ENCODE assay signal across 1 cellular context in genomic region chr6:111804627-111805235, GRCh38.
TF ChIP-seq lines count a peak whose summit lies in the region.

No MANE protein-coding gene starts in this region.

TF ChIP-seq in K562, 482 proteins besides CTCF, POLR2A, EP300 and RAD21 (continued from another document and continues in another):
- TF ChIP-seq ZNF407 (IDR thresholded peaks at IDR 0.05; ENCODE audit: low read depth) (no peak), ESRRB (CRISPR knock-in tag; IDR thresholded peaks at IDR 0.05; ENCODE audit: borderline replicate concordance) (no peak), GTF2B (IDR thresholded peaks at IDR 0.05; ENCODE audit: extremely low read depth, insufficient read length) (no peak), NFE2L1 (tag; IDR thresholded peaks at IDR 0.05; ENCODE audit: borderline replicate concordance, low read depth) (no peak), HNRNPLL (IDR thresholded peaks at IDR 0.05; ENCODE audit: low read depth, low read length, poor library complexity, severe bottlenecking) (no peak), NCOA4 (IDR thresholded peaks at IDR 0.05; ENCODE audit: partially characterized antibody) (no peak), ZNF77 (CRISPR knock-in tag; IDR thresholded peaks at IDR 0.05) (no peak), REST (CRISPR knock-in tag; IDR thresholded peaks at IDR 0.05; ENCODE audit: low read depth) (no peak), ZNF445 (CRISPR knock-in tag; IDR thresholded peaks at IDR 0.05; ENCODE audit: low read depth) (no peak), POLR2G (IDR thresholded peaks at IDR 0.05; ENCODE audit: low read depth, low read length) (no peak), ZNF395 (CRISPR knock-in tag; IDR thresholded peaks at IDR 0.05) (peak; percentile 54; the same call in 1 of the 2 replicates), ZNF583 (CRISPR knock-in tag; IDR thresholded peaks at IDR 0.05) (peak; percentile 85), ZBTB12 (CRISPR knock-in tag; IDR thresholded peaks at IDR 0.05) (no peak), ZNF146 (CRISPR knock-in tag; IDR thresholded peaks at IDR 0.05; ENCODE audit: unreplicated experiment) (no peak), HDAC1 (IDR thresholded peaks at IDR 0.05) (peak in 1 of 2 experiments; percentile 77; a peak in 3 of 4 replicates), NKRF (IDR thresholded peaks at IDR 0.05; ENCODE audit: borderline replicate concordance) (no peak), NCOA1 (IDR thresholded peaks at IDR 0.05; ENCODE audit: low read depth) (peak; percentile 63; the same call in 1 of the 2 replicates), ZFPM2 (CRISPR knock-in tag; IDR thresholded peaks at IDR 0.05) (no peak), HNRNPH1 (optimal IDR thresholded peaks at IDR 0.05; ENCODE audit: low read depth, low read length) (no peak), ZNF717 (CRISPR knock-in tag; IDR thresholded peaks at IDR 0.05) (no peak), SAFB (IDR thresholded peaks at IDR 0.05; ENCODE audit: borderline replicate concordance, low read depth, low read length) (no peak), BDP1 (IDR thresholded peaks at IDR 0.05; ENCODE audit: insufficient read depth, insufficient read length) (no peak), CTBP1 (IDR thresholded peaks at IDR 0.05; ENCODE audit: borderline replicate concordance) (peak; percentile 82), NR2C1 (IDR thresholded peaks at IDR 0.05) (peak; percentile 59), NR2C1 (tag; IDR thresholded peaks at IDR 0.05) (peak; percentile 45; the same call in 1 of the 2 replicates), ZC3H11A (IDR thresholded peaks at IDR 0.05; ENCODE audit: low read depth, low read length) (no peak), PRMT5 (CRISPR knock-in tag; IDR thresholded peaks at IDR 0.05) (no peak), NR2C2 (CRISPR knock-in tag; IDR thresholded peaks at IDR 0.05) (no peak), NR2C2 (tag; IDR thresholded peaks at IDR 0.05) (peak; percentile 46), ATF6 (CRISPR knock-in tag; IDR thresholded peaks at IDR 0.05) (no peak), ZNF668 (CRISPR knock-in tag; IDR thresholded peaks at IDR 0.05) (peak; percentile 47; the same call in 1 of the 2 replicates), ZBTB33 (CRISPR knock-in tag; IDR thresholded peaks at IDR 0.05) (peak; percentile 35; the same call in 1 of the 2 replicates), HDAC3 (IDR thresholded peaks at IDR 0.05; ENCODE audit: borderline replicate concordance, partially characterized antibody) (peak; percentile 84), DIDO1 (tag; IDR thresholded peaks at IDR 0.05; ENCODE audit: low read depth) (no peak), TBP (optimal IDR thresholded peaks at IDR 0.05; ENCODE audit: low read depth, low read length) (no peak), ZNF584 (CRISPR knock-in tag; IDR thresholded peaks at IDR 0.05; ENCODE audit: low read depth) (no peak), FOSL1 (tag; conservative IDR thresholded peaks at IDR 0.05) (peak; percentile 79), CHD4 (IDR thresholded peaks at IDR 0.05; ENCODE audit: insufficient read depth, insufficient replicate concordance, low read depth, low read length, poor library complexity, severe bottlenecking) (no peak), RBM14 (IDR thresholded peaks at IDR 0.05; ENCODE audit: borderline replicate concordance, insufficient read depth, low read depth, low read length) (no peak), ZFP1 (CRISPR knock-in tag; IDR thresholded peaks at IDR 0.05) (no peak), SP2 (IDR thresholded peaks at IDR 0.05; ENCODE audit: extremely low read depth, low read depth, low read length, poor library complexity, severe bottlenecking) (no peak), ZNF644 (tag; IDR thresholded peaks at IDR 0.05; ENCODE audit: low read depth) (no peak)
